In genomic region chr1:98090351-98090750, GRCh38 we compare ENCODE assay signal across 30 cellular contexts.
DNase-seq lines count a peak whose midpoint lies in the region; ATAC-seq and TF ChIP-seq lines count a peak whose summit lies in the region.
"Had no signal": no experiment of that assay in that cellular context is flagged by ENCODE, and none has a peak within 500 bp of the region (broad histone marks: within the 10 kb centered on the region; RNA-seq: fewer than 3 reads in every experiment).

No MANE protein-coding gene starts in this region.

- peaks cover 40% of the 10 kb centered on the region for H3K4me1 Mint-ChIP-seq in chondrocyte (ENCODE audit: low read depth)
- H3K4me1 Mint-ChIP-seq: activated CD4-positive, alpha-beta T cell treated with anti-CD3 and anti-CD28 coated beads, Interleukin-2, amount 10 ng/mL, durations not matched to agents 24 days and 14 days; mesothelial cell of epicardium; naive thymus-derived CD4-positive, alpha-beta T cell; stimulated activated naive CD8-positive, alpha-beta T cell treated with anti-CD3 and anti-CD28 coated beads, Interleukin-15, amount 100 ng/mL, for 72 hours had no signal

- no peak overlapping the region for H3K27ac Mint-ChIP-seq in chondrocyte (ENCODE audit: unreplicated experiment)
- H3K27ac Mint-ChIP-seq: activated CD4-positive, alpha-beta T cell treated with anti-CD3 and anti-CD28 coated beads, Interleukin-2, amount 10 ng/mL, durations not matched to agents 24 days and 14 days; activated naive CD8-positive, alpha-beta T cell; mesothelial cell of epicardium; naive thymus-derived CD4-positive, alpha-beta T cell; stimulated activated naive CD8-positive, alpha-beta T cell treated with anti-CD3 and anti-CD28 coated beads, Interleukin-15, amount 100 ng/mL, for 72 hours; WTC11 had no signal

- peaks cover 10% of the 10 kb centered on the region for H3K9me3 Mint-ChIP-seq in chondrocyte (ENCODE audit: low read depth)
- H3K9me3 Mint-ChIP-seq: activated CD4-positive, alpha-beta T cell treated with anti-CD3 and anti-CD28 coated beads, Interleukin-2, amount 10 ng/mL, durations not matched to agents 24 days and 14 days; stimulated activated naive CD8-positive, alpha-beta T cell treated with anti-CD3 and anti-CD28 coated beads, Interleukin-15, amount 100 ng/mL, for 72 hours; WTC11 had no signal

- no peaks in the 10 kb centered on the region for H4K20me1 ChIP-seq in PC-3 (ENCODE audit: low read length)
- H4K20me1 ChIP-seq: BLaER1 treated with 17β-estradiol and CSF1 and Interleukin-3, amounts not matched to agents 10 nM and 100 nM had no signal

- H3F3A ChIP-seq in PC-3 (ENCODE audit: low read length, unreplicated experiment): peaks cover 8% of the 10 kb centered on the region

- no peak overlapping the region for H2AFZ ChIP-seq in PC-3 (ENCODE audit: low read length)

- no peaks in the 10 kb centered on the region for H3K79me2 ChIP-seq in PC-3 (ENCODE audit: low read length)

- no peaks in the 10 kb centered on the region for H3K9me3 ChIP-seq in PC-3 (ENCODE audit: low read length)
- H3K9me3 ChIP-seq: BLaER1 treated with 17β-estradiol and CSF1 and Interleukin-3, amounts not matched to agents 10 nM and 100 nM; heart right ventricle; neutrophil; right lobe of liver; SJCRH30; thoracic aorta had no signal

- TF ChIP-seq CTCF in PC-3 (conservative IDR thresholded peaks at IDR 0.05; ENCODE audit: low read depth, low read length) (no peak), chondrocyte (IDR thresholded peaks at IDR 0.05) (no peak), dorsolateral prefrontal cortex (IDR thresholded peaks at IDR 0.05 in 54 of 56, conservative IDR thresholded peaks at IDR 0.05 in 2 of 56; ENCODE audit: low read depth in 1 of 56, partially characterized antibody in 56 of 56) (no peak)

- H3K4me3 Mint-ChIP-seq in chondrocyte (ENCODE audit: unreplicated experiment): no peak overlapping the region
- H3K4me3 Mint-ChIP-seq: activated CD4-positive, alpha-beta T cell treated with anti-CD3 and anti-CD28 coated beads, Interleukin-2, amount 10 ng/mL, durations not matched to agents 24 days and 14 days; activated naive CD8-positive, alpha-beta T cell; mesothelial cell of epicardium; naive thymus-derived CD4-positive, alpha-beta T cell; stimulated activated naive CD8-positive, alpha-beta T cell treated with anti-CD3 and anti-CD28 coated beads, Interleukin-15, amount 100 ng/mL, for 72 hours; WTC11 had no signal

- CTCF ChIA-PET in PC-3 (lab: Charles Lee): interaction anchor here (0.7 kb wide), 1 partner anchor 415 kb away, joined by 3 read pairs; no protein-coding TSS in a partner anchor

- H3K27ac ChIP-seq in PC-3 (ENCODE audit: low read length) (no peak overlapping the region; the same call in 1 of the 2 replicates), dorsolateral prefrontal cortex (no peak overlapping the region)
- H3K27ac ChIP-seq: BLaER1 treated with 17β-estradiol and CSF1 and Interleukin-3, amounts not matched to agents 10 nM and 100 nM; epithelial cell of prostate; heart right ventricle; HL-60; neutrophil; right lobe of liver; SJCRH30; thoracic aorta had no signal

- ATAC-seq in PC-3: no peak
- ATAC-seq: heart right ventricle; naive thymus-derived CD4-positive, alpha-beta T cell; right lobe of liver; stimulated activated naive CD8-positive, alpha-beta T cell treated with anti-CD3 and anti-CD28 coated beads, Interleukin-15, amount 100 ng/mL, for 72 hours; WTC11 had no signal

- DNase-seq in AG08395 (ENCODE audit: low spot score) (peak; percentile 45), GM04504 (ENCODE audit: low read depth) (peak; percentile 35), PC-3 (peak; percentile 30), glomerular visceral epithelial cell (ENCODE audit: extremely low spot score) (peak; percentile 81), NCI-H2171 (lab: John Stamatoyannopoulos, UW) (no peak), chondrocyte (ENCODE audit: low spot score) (no peak), dorsolateral prefrontal cortex (no peak)
- DNase-seq: activated CD4-positive, alpha-beta T cell treated with anti-CD3 and anti-CD28 coated beads, Interleukin-2, amount 10 ng/mL, durations not matched to agents 24 days and 14 days; activated effector memory CD4-positive, alpha-beta T cell treated with Interleukin-2 at 50 U/mL for 16 hours; effector CD8-positive, alpha-beta T cell; heart right ventricle; Karpas-422; naive thymus-derived CD4-positive, alpha-beta T cell; NCI-H1436; NCI-H2107; NCI-H446 treated with DMSO at 0.1 percent for 48 hours; NCI-H774; right lobe of liver; RPMI8226; SJCRH30; stimulated activated CD8-positive, alpha-beta memory T cell treated with anti-CD3 and anti-CD28 coated beads, Interleukin-4, amount 100 ng/mL, for 48 hours; stimulated activated naive CD8-positive, alpha-beta T cell treated with anti-CD3 and anti-CD28 coated beads, Interleukin-15, amount 100 ng/mL, for 72 hours had no signal

- peaks cover 42% of the 10 kb centered on the region for H3K4me1 ChIP-seq in PC-3 (ENCODE audit: insufficient read depth, low read length)
- H3K4me1 ChIP-seq: BLaER1 treated with 17β-estradiol and CSF1 and Interleukin-3, amounts not matched to agents 10 nM and 100 nM; heart right ventricle; right lobe of liver had no signal

- H3K4me2 ChIP-seq in PC-3 (ENCODE audit: low read length): no peak overlapping the region
- H3K4me2 ChIP-seq: BLaER1 treated with 17β-estradiol and CSF1 and Interleukin-3, amounts not matched to agents 10 nM and 100 nM had no signal

- no peak overlapping the region for H3K4me3 ChIP-seq in PC-3 (ENCODE audit: low read length)
- no peak overlapping the region for H3K4me3 ChIP-seq in dorsolateral prefrontal cortex
- H3K4me3 ChIP-seq: BLaER1 treated with 17β-estradiol and CSF1 and Interleukin-3, amounts not matched to agents 10 nM and 100 nM; heart right ventricle; right lobe of liver; SJCRH30; thoracic aorta had no signal

- intact Hi-C loops in PC-3 (cut with micrococcal nuclease) (no loop called here), dorsolateral prefrontal cortex (cut with DNase I) (no loop called here)

- peaks cover 2% of the 10 kb centered on the region for H3K36me3 Mint-ChIP-seq in chondrocyte (ENCODE audit: low read depth)
- H3K36me3 Mint-ChIP-seq: activated naive CD8-positive, alpha-beta T cell; mesothelial cell of epicardium; naive thymus-derived CD4-positive, alpha-beta T cell; WTC11 had no signal

- no peaks in the 10 kb centered on the region for H3K27me3 ChIP-seq in PC-3 (ENCODE audit: low read length)
- peaks cover 0 to 3% (median 0%) of the 10 kb centered on the region in 45 donors for H3K27me3 ChIP-seq in dorsolateral prefrontal cortex
- H3K27me3 ChIP-seq: BLaER1 treated with 17β-estradiol and CSF1 and Interleukin-3, amounts not matched to agents 10 nM and 100 nM; heart right ventricle; neutrophil; right lobe of liver; SJCRH30 had no signal

- no peaks in the 10 kb centered on the region for H3K36me3 ChIP-seq in PC-3 (ENCODE audit: low read depth, low read length)
- H3K36me3 ChIP-seq: BLaER1 treated with 17β-estradiol and CSF1 and Interleukin-3, amounts not matched to agents 10 nM and 100 nM; heart right ventricle; neutrophil; right lobe of liver; SJCRH30; thoracic aorta had no signal

- H3K9ac ChIP-seq in PC-3 (ENCODE audit: low read length): no peak overlapping the region
- H3K9ac ChIP-seq: BLaER1 treated with 17β-estradiol and CSF1 and Interleukin-3, amounts not matched to agents 10 nM and 100 nM had no signal

- H3K27me3 Mint-ChIP-seq in chondrocyte (ENCODE audit: low read depth): no peaks in the 10 kb centered on the region
- H3K27me3 Mint-ChIP-seq: activated CD4-positive, alpha-beta T cell treated with anti-CD3 and anti-CD28 coated beads, Interleukin-2, amount 10 ng/mL, durations not matched to agents 24 days and 14 days; activated naive CD8-positive, alpha-beta T cell; stimulated activated naive CD8-positive, alpha-beta T cell treated with anti-CD3 and anti-CD28 coated beads, Interleukin-15, amount 100 ng/mL, for 72 hours had no signal

- no TSS peak for BruUV-seq in PC-3 (replicated peaks; lab: Mats Ljungman, UMichigan)

- POLR2A ChIA-PET in PC-3 (lab: Charles Lee; ENCODE audit: unreplicated experiment): no interaction called here

- no peaks in the 10 kb centered on the region for H3K9me2 ChIP-seq in PC-3 (replicated peaks; ENCODE audit: low read length)

Comparison
In these comparisons a context has a peak if more than half of its experiments do, and no peak if none do; other contexts are left out.
1. DNase-seq: peak in AG08395 (single experiment), GM04504 (single experiment), PC-3 (single experiment) and glomerular visceral epithelial cell (single experiment); none in NCI-H2171 (single experiment), chondrocyte (single experiment) and dorsolateral prefrontal cortex (0 of 10).